10 cellular contexts compared by ENCODE assay signal in genomic region chr9:133117271-133118178, GRCh38. TPM values are rescaled to one million over a fixed set of nuclear protein-coding genes. Genes with fewer than 3 reads are reported as not detected.
DNase-seq lines count a peak whose midpoint lies in the region; ATAC-seq and TF ChIP-seq lines count a peak whose summit lies in the region.
"Had no signal": no experiment of that assay in that cellular context is flagged by ENCODE, and none has a peak within 500 bp of the region (broad histone marks: within the 10 kb centered on the region; RNA-seq: fewer than 3 reads in every experiment).

No MANE protein-coding gene starts in this region.

- peaks cover 0 to 14% (median 4%) of the 10 kb centered on the region in 11 experiments; a peak in 7 of 22 replicates for H3K36me3 ChIP-seq in BLaER1 treated with 17β-estradiol and CSF1 and Interleukin-3, amounts not matched to agents 10 nM and 100 nM
- no peaks in the 10 kb centered on the region for H3K36me3 ChIP-seq in uterus

- TF ChIP-seq POLR2A in uterus (IDR thresholded peaks at IDR 0.05): no peak

- H3K9me3 ChIP-seq in BLaER1 treated with 17β-estradiol and CSF1 and Interleukin-3, amounts not matched to agents 10 nM and 100 nM (replicated peaks in 1 of 11): no peaks in the 10 kb centered on the region
- H3K9me3 ChIP-seq in uterus: no peaks in the 10 kb centered on the region

- no peak for ATAC-seq in foreskin keratinocyte
- no peak for ATAC-seq in GM18909 (IDR thresholded peaks at IDR 0.05; ENCODE audit: poor library complexity, unreplicated experiment)
- ATAC-seq: Panc1 had no signal

- peak; percentile 8 for DNase-seq in NCI-H774 (lab: John Stamatoyannopoulos, UW)
- no peak for DNase-seq in foreskin keratinocyte
- DNase-seq in pons (ENCODE audit: low spot score): peak; percentile 90
- no peak for DNase-seq in NCI-H1092 (lab: John Stamatoyannopoulos, UW)
- no peak for DNase-seq in iPS-NIHi7 (ENCODE audit: extremely low spot score)
- DNase-seq in uterus: no peak
- DNase-seq: H7 had no signal

- intact Hi-C loops in uterus (cut with DNase I; ENCODE audit: low total_unique reads): no loop called here

- peaks cover 88 to 98% (median 96%) of the 10 kb centered on the region in 10 experiments for H3K4me1 ChIP-seq in BLaER1 treated with 17β-estradiol and CSF1 and Interleukin-3, amounts not matched to agents 10 nM and 100 nM
- H3K4me1 ChIP-seq in foreskin keratinocyte: no peaks in the 10 kb centered on the region
- H3K4me1 ChIP-seq in uterus: peaks cover 0 to 27% of the 10 kb centered on the region in 2 donors

- H3K27me3 ChIP-seq in BLaER1 treated with 17β-estradiol and CSF1 and Interleukin-3, amounts not matched to agents 10 nM and 100 nM: no peaks in the 10 kb centered on the region
- H3K27me3 ChIP-seq in foreskin keratinocyte: peaks cover 9% of the 10 kb centered on the region
- no peaks in the 10 kb centered on the region for H3K27me3 ChIP-seq in uterus

- H3K4me3 ChIP-seq in BLaER1 treated with 17β-estradiol and CSF1 and Interleukin-3, amounts not matched to agents 10 nM and 100 nM: no peak overlapping the region
- H3K4me3 ChIP-seq in uterus: no peak overlapping the region

- peaks cover 38 to 97% (median 94%) of the 10 kb centered on the region in 11 experiments; a peak in 21 of 22 replicates for H4K20me1 ChIP-seq in BLaER1 treated with 17β-estradiol and CSF1 and Interleukin-3, amounts not matched to agents 10 nM and 100 nM

- H3K9ac ChIP-seq in BLaER1 treated with 17β-estradiol and CSF1 and Interleukin-3, amounts not matched to agents 10 nM and 100 nM: peak overlapping the region; percentile 2 to 89 (median 77); a peak in 17 of 22 replicates

- TF ChIP-seq CTCF in foreskin keratinocyte (conservative IDR thresholded peaks at IDR 0.05) (peak; percentile 5), uterus (IDR thresholded peaks at IDR 0.05) (no peak)

- peak overlapping the region in 9 of 11 experiments; percentile 1 to 92 (median 88); a peak in 13 of 22 replicates for H3K27ac ChIP-seq in BLaER1 treated with 17β-estradiol and CSF1 and Interleukin-3, amounts not matched to agents 10 nM and 100 nM
- H3K27ac ChIP-seq in foreskin keratinocyte (no peak overlapping the region), uterus (no peak overlapping the region)

- peak overlapping the region; percentile 93 to 100 (median 100) for H3K4me2 ChIP-seq in BLaER1 treated with 17β-estradiol and CSF1 and Interleukin-3, amounts not matched to agents 10 nM and 100 nM

RNA-seq across cellular contexts. Expression of gene RALGDS, which starts 3.5 kb away (rescaled TPM):
- total RNA-seq in foreskin keratinocyte: 15.9 and 18.0 TPM in 2 replicates
- polyA plus RNA-seq in foreskin keratinocyte: 11.9 and 12.7 TPM in 2 replicates
- total RNA-seq in uterus: 10 to 100 TPM; 14.1 to 67.9 (median 30.3) TPM

RNA-seq across cellular contexts. Expression of gene GBGT1, which starts 46.2 kb away (rescaled TPM):
- total RNA-seq in foreskin keratinocyte: 1.7 and 3.0 TPM in 2 replicates
- polyA plus RNA-seq in foreskin keratinocyte: 1.5 and 3.0 TPM in 2 replicates
- 10 to 100 TPM in 2 of 4 donors, 1 to 10 TPM in 2; 3.5 to 28.5 (median 9.8) TPM for total RNA-seq in uterus

RNA-seq across cellular contexts. Expression of gene CEL, which starts 55.7 kb away (rescaled TPM):
- total RNA-seq in foreskin keratinocyte (0.34 and 0.67 TPM in 2 replicates), uterus (1 to 10 TPM in 1 of 4 donors, under 1 TPM in 2, not detected in 1; 0.26 to 1.4 (median 0.62) TPM)
- 0.44 and 0.70 TPM in 2 replicates for polyA plus RNA-seq in foreskin keratinocyte

Comparison
In these comparisons a context has a peak if more than half of its experiments do, and no peak if none do; other contexts are left out.
1. H3K27ac ChIP-seq: peak in BLaER1 treated with 17β-estradiol and CSF1 and Interleukin-3, amounts not matched to agents 10 nM and 100 nM (9 of 11); none in foreskin keratinocyte (single experiment) and uterus (0 of 2).
2. DNase-seq: peak in NCI-H774 (single experiment) and pons (single experiment); none in foreskin keratinocyte (0 of 2), NCI-H1092 (single experiment), iPS-NIHi7 (single experiment) and uterus (0 of 2).